1 cellular context compared by ENCODE assay signal in the genomic region with DNA sequence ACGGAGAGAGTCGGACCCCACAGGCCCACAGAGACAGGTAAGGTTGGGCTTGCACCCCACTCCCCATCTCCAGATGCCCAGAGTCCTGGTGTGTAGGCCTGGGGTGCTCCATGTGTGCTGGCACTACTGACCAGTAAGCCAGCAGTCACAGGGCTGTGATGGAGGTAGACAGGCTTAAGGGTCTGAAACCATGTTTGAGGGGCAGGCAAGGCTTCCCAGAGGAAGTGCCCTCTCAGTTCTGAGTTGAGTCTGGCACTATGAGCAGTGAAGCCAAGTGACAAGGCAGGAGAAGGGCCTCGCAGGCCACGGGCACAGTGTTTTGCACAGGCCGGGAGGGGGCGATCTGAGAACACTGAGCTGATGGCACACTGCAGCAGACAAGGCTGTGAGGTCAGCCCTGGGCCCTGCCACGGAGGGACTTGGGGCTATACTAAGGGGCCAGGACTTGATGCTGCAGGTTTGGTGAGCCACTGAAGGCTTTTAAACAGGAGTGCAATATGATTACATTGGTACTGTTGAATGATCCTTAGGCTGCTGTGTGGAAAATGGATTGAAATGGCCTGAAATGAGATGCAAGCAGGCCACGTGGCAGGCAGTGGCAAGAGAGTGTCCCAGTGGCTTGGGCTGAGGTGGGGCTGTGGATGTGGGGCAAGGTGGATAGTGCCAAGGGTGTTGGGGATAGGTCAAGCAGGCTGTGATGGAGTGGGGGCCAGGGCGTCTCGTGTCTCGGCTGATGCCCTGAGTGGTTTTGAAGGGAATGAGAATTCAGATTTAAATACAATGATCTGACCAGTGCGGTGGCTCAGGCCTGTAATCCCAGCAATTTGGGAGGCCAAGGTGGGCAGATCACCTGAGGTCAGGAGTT.
TF ChIP-seq lines count a peak whose summit lies in the region.

No MANE protein-coding gene starts in this region.

TF ChIP-seq in HepG2, 621 proteins besides CTCF, POLR2A, EP300 and RAD21 (continued from another document and continues in another):
- TF ChIP-seq, protein P1, sequence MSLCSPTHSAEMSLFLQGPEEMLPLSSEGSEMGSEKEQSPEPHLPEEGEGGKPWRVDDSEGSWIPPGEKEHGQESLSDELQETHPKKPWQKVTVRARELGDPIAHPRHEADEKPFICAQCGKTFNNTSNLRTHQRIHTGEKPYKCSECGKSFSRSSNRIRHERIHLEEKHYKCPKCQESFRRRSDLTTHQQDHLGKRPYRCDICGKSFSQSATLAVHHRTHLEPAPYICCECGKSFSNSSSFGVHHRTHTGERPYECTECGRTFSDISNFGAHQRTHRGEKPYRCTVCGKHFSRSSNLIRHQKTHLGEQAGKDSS (CRISPR knock-in tag; IDR thresholded peaks at IDR 0.05; ENCODE audit: borderline replicate concordance, low read depth), result peak; percentile 93; the same call in 1 of the 2 replicates
- TF ChIP-seq SUZ12 (IDR thresholded peaks at IDR 0.05; ENCODE audit: low read depth, low read length), result no peak
- TF ChIP-seq ARNT2 (CRISPR knock-in tag; IDR thresholded peaks at IDR 0.05; ENCODE audit: low read depth), result peak; percentile 86; the same call in 1 of the 2 replicates
- TF ChIP-seq ZKSCAN8 (CRISPR knock-in tag; IDR thresholded peaks at IDR 0.05; ENCODE audit: borderline replicate concordance), result peak; percentile 76; the same call in 1 of the 2 replicates
- TF ChIP-seq ZNF574 (CRISPR knock-in tag; IDR thresholded peaks at IDR 0.05), result peak; percentile 33; the same call in 1 of the 2 replicates
- TF ChIP-seq, protein P2, sequence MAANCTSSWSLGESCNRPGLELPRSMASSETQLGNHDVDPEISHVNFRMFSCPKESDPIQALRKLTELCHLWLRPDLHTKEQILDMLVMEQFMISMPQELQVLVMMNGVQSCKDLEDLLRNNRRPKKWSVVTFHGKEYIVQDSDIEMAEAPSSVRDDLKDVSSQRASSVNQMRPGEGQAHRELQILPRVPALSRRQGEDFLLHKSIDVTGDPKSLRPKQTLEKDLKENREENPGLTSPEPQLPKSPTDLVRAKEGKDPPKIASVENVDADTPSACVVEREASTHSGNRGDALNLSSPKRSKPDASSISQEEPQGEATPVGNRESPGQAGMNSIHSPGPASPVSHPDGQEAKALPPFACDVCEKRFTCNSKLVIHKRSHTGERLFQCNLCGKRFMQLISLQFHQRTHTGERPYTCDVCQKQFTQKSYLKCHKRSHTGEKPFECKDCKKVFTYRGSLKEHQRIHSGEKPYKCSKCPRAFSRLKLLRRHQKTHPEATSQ (CRISPR knock-in tag; IDR thresholded peaks at IDR 0.05; ENCODE audit: borderline replicate concordance), result 0 out of 2 replicates have a peak, but pooled peaks have one; percentile 31
- peak; percentile 91 for TF ChIP-seq POGK (CRISPR knock-in tag; conservative IDR thresholded peaks at IDR 0.05)
- TF ChIP-seq, protein P3, sequence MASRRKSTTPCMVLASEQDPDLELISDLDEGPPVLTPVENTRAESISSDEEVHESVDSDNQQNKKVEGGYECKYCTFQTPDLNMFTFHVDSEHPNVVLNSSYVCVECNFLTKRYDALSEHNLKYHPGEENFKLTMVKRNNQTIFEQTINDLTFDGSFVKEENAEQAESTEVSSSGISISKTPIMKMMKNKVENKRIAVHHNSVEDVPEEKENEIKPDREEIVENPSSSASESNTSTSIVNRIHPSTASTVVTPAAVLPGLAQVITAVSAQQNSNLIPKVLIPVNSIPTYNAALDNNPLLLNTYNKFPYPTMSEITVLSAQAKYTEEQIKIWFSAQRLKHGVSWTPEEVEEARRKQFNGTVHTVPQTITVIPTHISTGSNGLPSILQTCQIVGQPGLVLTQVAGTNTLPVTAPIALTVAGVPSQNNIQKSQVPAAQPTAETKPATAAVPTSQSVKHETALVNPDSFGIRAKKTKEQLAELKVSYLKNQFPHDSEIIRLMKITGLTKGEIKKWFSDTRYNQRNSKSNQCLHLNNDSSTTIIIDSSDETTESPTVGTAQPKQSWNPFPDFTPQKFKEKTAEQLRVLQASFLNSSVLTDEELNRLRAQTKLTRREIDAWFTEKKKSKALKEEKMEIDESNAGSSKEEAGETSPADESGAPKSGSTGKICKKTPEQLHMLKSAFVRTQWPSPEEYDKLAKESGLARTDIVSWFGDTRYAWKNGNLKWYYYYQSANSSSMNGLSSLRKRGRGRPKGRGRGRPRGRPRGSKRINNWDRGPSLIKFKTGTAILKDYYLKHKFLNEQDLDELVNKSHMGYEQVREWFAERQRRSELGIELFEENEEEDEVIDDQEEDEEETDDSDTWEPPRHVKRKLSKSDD (CRISPR knock-in tag; IDR thresholded peaks at IDR 0.05; ENCODE audit: low read depth), result peak; percentile 52; the same call in 1 of the 2 replicates
- peak; percentile 70; the same call in 1 of the 2 replicates for TF ChIP-seq THAP11 (CRISPR knock-in tag; IDR thresholded peaks at IDR 0.05)
- peak; percentile 77 for TF ChIP-seq HDAC2 (CRISPR knock-in tag; IDR thresholded peaks at IDR 0.05)
- peak; percentile 86; the same call in 1 of the 2 replicates for TF ChIP-seq KLF11 (CRISPR knock-in tag; IDR thresholded peaks at IDR 0.05)
- peak; percentile 24; the same call in 1 of the 2 replicates for TF ChIP-seq DNMT1 (CRISPR knock-in tag; IDR thresholded peaks at IDR 0.05)
- no peak for TF ChIP-seq PAF1 (CRISPR knock-in tag; IDR thresholded peaks at IDR 0.05)
- no peak for TF ChIP-seq ZXDC (CRISPR knock-in tag; IDR thresholded peaks at IDR 0.05)
- peak; percentile 71; the same call in 1 of the 2 replicates for TF ChIP-seq CHCHD3 (CRISPR knock-in tag; IDR thresholded peaks at IDR 0.05)
- TF ChIP-seq, protein P4, sequence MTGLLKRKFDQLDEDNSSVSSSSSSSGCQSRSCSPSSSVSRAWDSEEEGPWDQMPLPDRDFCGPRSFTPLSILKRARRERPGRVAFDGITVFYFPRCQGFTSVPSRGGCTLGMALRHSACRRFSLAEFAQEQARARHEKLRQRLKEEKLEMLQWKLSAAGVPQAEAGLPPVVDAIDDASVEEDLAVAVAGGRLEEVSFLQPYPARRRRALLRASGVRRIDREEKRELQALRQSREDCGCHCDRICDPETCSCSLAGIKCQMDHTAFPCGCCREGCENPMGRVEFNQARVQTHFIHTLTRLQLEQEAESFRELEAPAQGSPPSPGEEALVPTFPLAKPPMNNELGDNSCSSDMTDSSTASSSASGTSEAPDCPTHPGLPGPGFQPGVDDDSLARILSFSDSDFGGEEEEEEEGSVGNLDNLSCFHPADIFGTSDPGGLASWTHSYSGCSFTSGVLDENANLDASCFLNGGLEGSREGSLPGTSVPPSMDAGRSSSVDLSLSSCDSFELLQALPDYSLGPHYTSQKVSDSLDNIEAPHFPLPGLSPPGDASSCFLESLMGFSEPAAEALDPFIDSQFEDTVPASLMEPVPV (CRISPR knock-in tag; IDR thresholded peaks at IDR 0.05), result peak; percentile 66; the same call in 1 of the 2 replicates
- no peak for TF ChIP-seq RFX5 (IDR thresholded peaks at IDR 0.05; ENCODE audit: low read depth, low read length)
- TF ChIP-seq, protein P5, sequence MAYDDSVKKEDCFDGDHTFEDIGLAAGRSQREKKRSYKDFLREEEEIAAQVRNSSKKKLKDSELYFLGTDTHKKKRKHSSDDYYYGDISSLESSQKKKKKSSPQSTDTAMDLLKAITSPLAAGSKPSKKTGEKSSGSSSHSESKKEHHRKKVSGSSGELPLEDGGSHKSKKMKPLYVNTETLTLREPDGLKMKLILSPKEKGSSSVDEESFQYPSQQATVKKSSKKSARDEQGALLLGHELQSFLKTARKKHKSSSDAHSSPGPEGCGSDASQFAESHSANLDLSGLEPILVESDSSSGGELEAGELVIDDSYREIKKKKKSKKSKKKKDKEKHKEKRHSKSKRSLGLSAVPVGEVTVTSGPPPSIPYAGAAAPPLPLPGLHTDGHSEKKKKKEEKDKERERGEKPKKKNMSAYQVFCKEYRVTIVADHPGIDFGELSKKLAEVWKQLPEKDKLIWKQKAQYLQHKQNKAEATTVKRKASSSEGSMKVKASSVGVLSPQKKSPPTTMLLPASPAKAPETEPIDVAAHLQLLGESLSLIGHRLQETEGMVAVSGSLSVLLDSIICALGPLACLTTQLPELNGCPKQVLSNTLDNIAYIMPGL (CRISPR knock-in tag; IDR thresholded peaks at IDR 0.05; ENCODE audit: borderline replicate concordance in 1 of 2, low read depth in 1 of 2), result peak; percentile 89 to 95
- no peak for TF ChIP-seq MAX (IDR thresholded peaks at IDR 0.05)
- TF ChIP-seq KLF16 (CRISPR knock-in tag; IDR thresholded peaks at IDR 0.05), result peak in 1 of 2 experiments; percentile 80; a peak in 1 of 4 replicates
- peak; percentile 82; the same call in 1 of the 2 replicates for TF ChIP-seq RXRA (CRISPR knock-in tag; IDR thresholded peaks at IDR 0.05)
- TF ChIP-seq ZNF292 (CRISPR knock-in tag; IDR thresholded peaks at IDR 0.05; ENCODE audit: borderline replicate concordance, low read depth), result peak; percentile 47; the same call in 1 of the 2 replicates
- TF ChIP-seq, protein P6, sequence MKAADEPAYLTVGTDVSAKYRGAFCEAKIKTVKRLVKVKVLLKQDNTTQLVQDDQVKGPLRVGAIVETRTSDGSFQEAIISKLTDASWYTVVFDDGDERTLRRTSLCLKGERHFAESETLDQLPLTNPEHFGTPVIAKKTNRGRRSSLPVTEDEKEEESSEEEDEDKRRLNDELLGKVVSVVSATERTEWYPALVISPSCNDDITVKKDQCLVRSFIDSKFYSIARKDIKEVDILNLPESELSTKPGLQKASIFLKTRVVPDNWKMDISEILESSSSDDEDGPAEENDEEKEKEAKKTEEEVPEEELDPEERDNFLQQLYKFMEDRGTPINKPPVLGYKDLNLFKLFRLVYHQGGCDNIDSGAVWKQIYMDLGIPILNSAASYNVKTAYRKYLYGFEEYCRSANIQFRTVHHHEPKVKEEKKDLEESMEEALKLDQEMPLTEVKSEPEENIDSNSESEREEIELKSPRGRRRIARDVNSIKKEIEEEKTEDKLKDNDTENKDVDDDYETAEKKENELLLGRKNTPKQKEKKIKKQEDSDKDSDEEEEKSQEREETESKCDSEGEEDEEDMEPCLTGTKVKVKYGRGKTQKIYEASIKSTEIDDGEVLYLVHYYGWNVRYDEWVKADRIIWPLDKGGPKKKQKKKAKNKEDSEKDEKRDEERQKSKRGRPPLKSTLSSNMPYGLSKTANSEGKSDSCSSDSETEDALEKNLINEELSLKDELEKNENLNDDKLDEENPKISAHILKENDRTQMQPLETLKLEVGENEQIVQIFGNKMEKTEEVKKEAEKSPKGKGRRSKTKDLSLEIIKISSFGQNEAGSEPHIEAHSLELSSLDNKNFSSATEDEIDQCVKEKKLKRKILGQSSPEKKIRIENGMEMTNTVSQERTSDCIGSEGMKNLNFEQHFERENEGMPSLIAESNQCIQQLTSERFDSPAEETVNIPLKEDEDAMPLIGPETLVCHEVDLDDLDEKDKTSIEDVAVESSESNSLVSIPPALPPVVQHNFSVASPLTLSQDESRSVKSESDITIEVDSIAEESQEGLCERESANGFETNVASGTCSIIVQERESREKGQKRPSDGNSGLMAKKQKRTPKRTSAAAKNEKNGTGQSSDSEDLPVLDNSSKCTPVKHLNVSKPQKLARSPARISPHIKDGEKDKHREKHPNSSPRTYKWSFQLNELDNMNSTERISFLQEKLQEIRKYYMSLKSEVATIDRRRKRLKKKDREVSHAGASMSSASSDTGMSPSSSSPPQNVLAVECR (CRISPR knock-in tag; IDR thresholded peaks at IDR 0.05; ENCODE audit: borderline replicate concordance), result peak; percentile 59; the same call in 1 of the 2 replicates
- TF ChIP-seq KDM5B (CRISPR knock-in tag; IDR thresholded peaks at IDR 0.05; ENCODE audit: borderline replicate concordance), result 0 out of 2 replicates have a peak, but pooled peaks have one; percentile 16
- no peak for TF ChIP-seq FOXJ3 (CRISPR knock-in tag; IDR thresholded peaks at IDR 0.05; ENCODE audit: borderline replicate concordance)
- peak; percentile 62; the same call in 1 of the 2 replicates for TF ChIP-seq RCOR2 (CRISPR knock-in tag; IDR thresholded peaks at IDR 0.05)
- peak; percentile 80; the same call in 1 of the 2 replicates for TF ChIP-seq ZNF891 (CRISPR knock-in tag; IDR thresholded peaks at IDR 0.05)
